In genomic region chr5:24621809-24622208, GRCh38 we compare ENCODE assay signal across 1 cellular context.
TF ChIP-seq lines count a peak whose summit lies in the region.

No MANE protein-coding gene starts in this region.

TF ChIP-seq in K562, 482 proteins besides CTCF, POLR2A, EP300 and RAD21 (continued from another document):
- TF ChIP-seq ZNF639 (CRISPR knock-in tag; conservative IDR thresholded peaks at IDR 0.05 in 1 of 2, IDR thresholded peaks at IDR 0.05 in 1 of 2), result no peak
TF ChIP-seq in K562: peak in this region for 1.
